In the genomic region with DNA sequence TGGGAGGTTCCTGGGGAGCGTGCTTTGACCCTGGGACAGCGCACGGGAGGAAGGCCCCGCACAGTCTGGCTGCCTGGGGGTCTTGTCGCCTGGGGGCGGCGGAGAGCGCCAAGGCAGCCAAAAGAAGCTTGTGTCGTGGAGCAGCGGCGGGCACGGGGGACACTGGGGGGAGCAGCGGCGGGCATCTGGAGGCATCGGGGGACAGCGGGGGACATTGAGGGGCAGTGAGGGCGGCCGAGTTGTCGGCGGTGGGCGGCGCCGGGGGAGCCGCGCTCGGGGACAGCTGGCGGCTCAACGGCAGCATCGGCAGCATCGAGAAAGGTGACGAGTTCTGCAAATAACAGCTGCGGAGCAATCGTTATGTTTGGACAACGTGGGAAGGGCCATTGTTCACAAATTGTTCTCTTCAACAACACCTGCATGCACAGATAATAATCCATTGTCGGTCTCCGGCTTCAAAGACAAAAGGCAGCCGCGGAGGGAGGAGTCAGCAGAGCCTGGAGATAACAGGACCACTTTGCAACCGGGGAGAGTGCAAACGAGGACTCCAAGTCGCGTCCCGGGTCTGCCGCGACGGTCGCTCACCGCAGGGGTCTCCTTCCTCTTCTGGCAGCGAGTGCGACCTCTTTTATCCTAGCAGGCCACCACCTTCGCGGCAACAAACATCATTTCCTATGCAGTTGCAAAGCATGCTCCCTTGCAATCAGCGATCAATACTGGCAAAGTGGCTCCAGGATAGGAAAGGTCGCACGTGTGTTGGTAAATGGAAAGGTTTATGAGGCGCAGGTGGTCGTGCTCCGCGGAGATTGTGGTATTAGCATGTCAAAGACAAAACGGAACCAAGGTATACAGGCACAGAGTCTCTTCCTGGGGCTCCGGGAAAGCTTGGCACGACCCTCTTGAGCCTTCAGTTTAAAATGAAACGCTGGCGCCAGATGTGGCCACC, we compare ENCODE assay signal across 8 cellular contexts.
A peak's percentile ranks its signal among the peaks of the same experiment; 100 is the strongest.
DNase-seq lines count a peak whose midpoint lies in the region; ATAC-seq, FAIRE-seq and TF ChIP-seq lines count a peak whose summit lies in the region.

No MANE protein-coding gene starts in this region.

- no peak for DNase-seq in GM12891 (ENCODE audit: insufficient read length, low spot score)
- DNase-seq in NCI-H510A (lab: John Stamatoyannopoulos, UW) = peak; percentile 83
- peak; percentile 17 for DNase-seq in activated naive CD8-positive, alpha-beta T cell treated with anti-CD3 and anti-CD28 coated beads for 36 hours
- DNase-seq in small intestine = peak; percentile 83
- DNase-seq in SKM-1 treated with dmso at 0.1 percent for 144 hours (lab: John Stamatoyannopoulos, UW; ENCODE audit: unreplicated experiment) = no peak

- TF ChIP-seq POLR2A in GM12891 (IDR thresholded peaks at IDR 0.05; ENCODE audit: low read depth, low read length) = no peak

- H3K27ac Mint-ChIP-seq in activated naive CD8-positive, alpha-beta T cell treated with anti-CD3 and anti-CD28 coated beads for 36 hours = no peak overlapping the region

- H3K36me3 Mint-ChIP-seq in activated naive CD8-positive, alpha-beta T cell treated with anti-CD3 and anti-CD28 coated beads for 36 hours = no peaks in the 10 kb centered on the region

- H3K4me3 ChIP-seq in iPS-18c (ENCODE audit: insufficient read depth, low read depth, low read length) (peak overlapping the region; percentile 46), small intestine (ENCODE audit: low read depth in 1 of 2, low read length in 2 of 2) (peak overlapping the region in 1 of 2 donors; percentile 43)

- H3K4me1 Mint-ChIP-seq in activated naive CD8-positive, alpha-beta T cell treated with anti-CD3 and anti-CD28 coated beads for 36 hours = peaks cover 17% of the 10 kb centered on the region

- peaks cover 36% of the 10 kb centered on the region for H3K27me3 Mint-ChIP-seq in activated naive CD8-positive, alpha-beta T cell treated with anti-CD3 and anti-CD28 coated beads for 36 hours

- no peaks in the 10 kb centered on the region for H3K27me3 ChIP-seq in small intestine (ENCODE audit: control insufficient read depth in 2 of 2, insufficient read depth in 2 of 2, low read length in 2 of 2)

- WGBS in small intestine, 3 donors = 2 to 4% (median 3%) methylated on average over 64 of the region's 64 CpGs

- no peaks in the 10 kb centered on the region for H3K9me3 ChIP-seq in iPS-18c (ENCODE audit: control insufficient read depth, insufficient read depth, low read length)
- H3K9me3 ChIP-seq in small intestine (ENCODE audit: control insufficient read depth, low read depth) = no peaks in the 10 kb centered on the region

- H3K4me1 ChIP-seq in small intestine (ENCODE audit: control insufficient read depth in 2 of 2, insufficient read depth in 1 of 2, low read depth in 1 of 2, low read length in 1 of 2) = peaks cover 6 to 8% of the 10 kb centered on the region in 2 donors

- peak overlapping the region; percentile 81 for H3K4me3 Mint-ChIP-seq in activated naive CD8-positive, alpha-beta T cell treated with anti-CD3 and anti-CD28 coated beads for 36 hours

- peak; percentile 28 for FAIRE-seq in GM12891 (lab: Jason Lieb, UNC)
- FAIRE-seq in small intestine (lab: Jason Lieb, UNC) = no peak

- ATAC-seq in HG02588 (IDR thresholded peaks at IDR 0.05; ENCODE audit: unreplicated experiment) = no peak
- no peak for ATAC-seq in GM21576 (IDR thresholded peaks at IDR 0.05; ENCODE audit: unreplicated experiment)

- H3K36me3 ChIP-seq in small intestine (ENCODE audit: control insufficient read depth in 2 of 2, insufficient read depth in 2 of 2, low read length in 2 of 2) = no peaks in the 10 kb centered on the region

- no peaks in the 10 kb centered on the region for H3K9me3 Mint-ChIP-seq in activated naive CD8-positive, alpha-beta T cell treated with anti-CD3 and anti-CD28 coated beads for 36 hours

- peak overlapping the region; percentile 5 to 64 for H3K27ac ChIP-seq in small intestine (ENCODE audit: low read depth in 1 of 2, low read length in 1 of 2)

TF ChIP-seq in GM12891, 5 proteins besides CTCF, POLR2A, EP300 and RAD21:
- TF ChIP-seq TAF1 (IDR thresholded peaks at IDR 0.05; ENCODE audit: low read depth, low read length) (no peak), SPI1 (IDR thresholded peaks at IDR 0.05; ENCODE audit: low read depth, low read length) (no peak), POLR2AphosphoS5 (IDR thresholded peaks at IDR 0.05; ENCODE audit: low read depth, low read length) (no peak), POU2F2 (IDR thresholded peaks at IDR 0.05; ENCODE audit: low read depth, low read length) (no peak), PAX5 (IDR thresholded peaks at IDR 0.05; ENCODE audit: insufficient read depth, low read length, severe bottlenecking) (no peak)

Comparison
In these comparisons a context has a peak if more than half of its experiments do, and no peak if none do; other contexts are left out.
1. DNase-seq: peak in NCI-H510A (single experiment), activated naive CD8-positive, alpha-beta T cell treated with anti-CD3 and anti-CD28 coated beads for 36 hours (single experiment) and small intestine (single experiment); none in GM12891 (single experiment) and SKM-1 treated with dmso at 0.1 percent for 144 hours (single experiment).